In genomic region chr19:12723643-12724426, GRCh38 we compare ENCODE assay signal across 8 cellular contexts. TPM values are rescaled to one million over a fixed set of nuclear protein-coding genes. Genes with fewer than 3 reads are reported as not detected.
DNase-seq lines count a peak whose midpoint lies in the region; ATAC-seq, FAIRE-seq and TF ChIP-seq lines count a peak whose summit lies in the region.

TSS of gene TNPO2 (minus strand) at chr19:12723932. CDS start at chr19:12720977, 2,955 bp downstream.

- peaks cover 26% of the 10 kb centered on the region for H3K36me3 Mint-ChIP-seq in central memory CD8-positive, alpha-beta T cell (ENCODE audit: insufficient read depth)

- H3K4me3 ChIP-seq in WI38 (ENCODE audit: low read depth, low read length) (peak within 1 kb of the TSS; percentile 86), keratinocyte (ENCODE audit: control insufficient read depth in 2 of 3, extremely low read depth in 1 of 3, insufficient read depth in 2 of 3, low read depth in 1 of 3, low read length in 3 of 3) (peak within 1 kb of the TSS; percentile 77 to 92 (median 90))

- H3K27me3 ChIP-seq in keratinocyte (ENCODE audit: control insufficient read depth, extremely low read depth, insufficient read depth, low read length) = no peaks in the 10 kb centered on the region

- peak within 1 kb of the TSS; percentile 34 for H2AFZ ChIP-seq in keratinocyte (ENCODE audit: control insufficient read depth, low read length)

- H3K9ac ChIP-seq in keratinocyte (ENCODE audit: control insufficient read depth, extremely low read depth, insufficient read depth, low read length) = peak within 1 kb of the TSS; percentile 90

- H3K4me2 ChIP-seq in keratinocyte (ENCODE audit: control insufficient read depth, extremely low read depth, insufficient read depth, low read depth, low read length) = peak within 1 kb of the TSS; percentile 84

- no peaks in the 10 kb centered on the region for H3K9me3 Mint-ChIP-seq in central memory CD8-positive, alpha-beta T cell

- peaks cover 5% of the 10 kb centered on the region for H4K20me1 ChIP-seq in keratinocyte (ENCODE audit: control insufficient read depth, extremely low read depth, insufficient read depth, low read length)

- H3K27me3 Mint-ChIP-seq in central memory CD8-positive, alpha-beta T cell = no peaks in the 10 kb centered on the region

- H3K4me1 ChIP-seq in keratinocyte (ENCODE audit: control insufficient read depth, extremely low read depth, insufficient read depth, low read length) = peaks cover 21% of the 10 kb centered on the region

- DNase-seq in SIG-M5 treated with dmso at 0.1 percent for 504 hours (lab: John Stamatoyannopoulos, UW; ENCODE audit: unreplicated experiment) (peak; percentile 78), SIG-M5 (lab: John Stamatoyannopoulos, UW) (no peak), NCI-H2171 (lab: John Stamatoyannopoulos, UW) (peak; percentile 77), keratinocyte (ENCODE audit: low read depth, low spot score) (no peak)
- peak; percentile 22 to 32 for DNase-seq in central memory CD8-positive, alpha-beta T cell (ENCODE audit: low spot score in 2 of 2)
- peak; percentile 64 to 71 (median 65) for DNase-seq in stimulated activated CD4-positive, alpha-beta T cell treated with anti-CD3 and anti-CD28 coated beads, Interleukin-12 subunit alpha, Interleukin-12 subunit beta, amount 100 ng/mL, for 48 hours (ENCODE audit: low read depth in 2 of 3, low spot score in 1 of 3)

- dilution Hi-C loops in keratinocyte (cut with MboI; ENCODE audit: extremely low pct_ligation_motif_present, low sequenced_read_pairs) = no loop called here

- H3K79me2 ChIP-seq in keratinocyte (ENCODE audit: control insufficient read depth, insufficient read depth, low read length) = peaks cover 48% of the 10 kb centered on the region

- peak within 1 kb of the TSS; percentile 89 for H3K4me3 Mint-ChIP-seq in central memory CD8-positive, alpha-beta T cell

- peak; percentile 41 for FAIRE-seq in keratinocyte (lab: Jason Lieb, UNC)

- H3K9me1 ChIP-seq in keratinocyte (ENCODE audit: control insufficient read depth, extremely low read depth, insufficient read depth, low read length) = no peaks in the 10 kb centered on the region

- peaks cover 5 to 18% of the 10 kb centered on the region in 2 experiments for H3K36me3 ChIP-seq in keratinocyte (ENCODE audit: control insufficient read depth in 2 of 2, extremely low read depth in 1 of 2, insufficient read depth in 2 of 2, low read length in 2 of 2)

- H3K9me3 ChIP-seq in keratinocyte (ENCODE audit: control insufficient read depth, low read depth, low read length) = no peaks in the 10 kb centered on the region

- H3K27ac ChIP-seq in keratinocyte (ENCODE audit: control insufficient read depth, insufficient read depth, low read length) = peak within 1 kb of the TSS; percentile 93

- ATAC-seq in central memory CD8-positive, alpha-beta T cell (replicated peaks; ENCODE audit: extremely low read depth, poor library complexity, severe bottlenecking) = no peak
- no peak for ATAC-seq in GM21515 (IDR thresholded peaks at IDR 0.05; ENCODE audit: unreplicated experiment)

- TF ChIP-seq CTCF in WI38 (IDR thresholded peaks at IDR 0.05; ENCODE audit: low read depth, low read length) = no peak
- no peak for TF ChIP-seq CTCF in keratinocyte (optimal IDR thresholded peaks at IDR 0.05 in 1 of 3, IDR thresholded peaks at IDR 0.05 in 1 of 3, conservative IDR thresholded peaks at IDR 0.05 in 1 of 3; ENCODE audit: extremely low read depth in 1 of 3, insufficient read depth in 2 of 3, low read length in 3 of 3)

- H3K4me1 Mint-ChIP-seq in central memory CD8-positive, alpha-beta T cell = peaks cover 41% of the 10 kb centered on the region

- peak within 1 kb of the TSS; percentile 95 for H3K27ac Mint-ChIP-seq in central memory CD8-positive, alpha-beta T cell (ENCODE audit: low read depth)

RNA-seq across cellular contexts. Expression of gene TNPO2, which starts in this region (rescaled TPM):
- 75.3 to 115 TPM (median 105 TPM) in 3 replicates for polyA plus RNA-seq in keratinocyte
- 61.0 TPM for polyA plus RNA-seq in keratinocyte (2011; ENCODE audit: low read depth)
- 53.4 and 68.4 TPM in 2 replicates for polyA plus RNA-seq in keratinocyte (2011; cell fraction: cytosol; rRNA removed)
- 201 and 227 TPM in 2 replicates for polyA plus RNA-seq in keratinocyte (2011; cell fraction: nucleus; rRNA removed)
- 34.5 and 56.6 TPM in 2 replicates for polyA plus RNA-seq in keratinocyte (2012; ENCODE audit: low replicate concordance)
- 169 to 257 TPM (median 237 TPM) in 3 replicates for polyA minus RNA-seq in keratinocyte
- 162 TPM for polyA minus RNA-seq in keratinocyte (2011; cell fraction: cytosol; rRNA and poly(A)+ RNA removed)
- polyA minus RNA-seq in keratinocyte (2011; cell fraction: nucleus; rRNA and poly(A)+ RNA removed) = 171 and 198 TPM in 2 replicates

Comparison
In these comparisons a context has a peak if more than half of its experiments do, and no peak if none do; other contexts are left out.
1. DNase-seq: peak in SIG-M5 treated with dmso at 0.1 percent for 504 hours (single experiment), NCI-H2171 (single experiment), central memory CD8-positive, alpha-beta T cell (2 of 2) and stimulated activated CD4-positive, alpha-beta T cell treated with anti-CD3 and anti-CD28 coated beads, Interleukin-12 subunit alpha, Interleukin-12 subunit beta, amount 100 ng/mL, for 48 hours (3 of 3); none in SIG-M5 (single experiment) and keratinocyte (single experiment).